Comparison of ENCODE assay signal across 28 cellular contexts in the genomic region with DNA sequence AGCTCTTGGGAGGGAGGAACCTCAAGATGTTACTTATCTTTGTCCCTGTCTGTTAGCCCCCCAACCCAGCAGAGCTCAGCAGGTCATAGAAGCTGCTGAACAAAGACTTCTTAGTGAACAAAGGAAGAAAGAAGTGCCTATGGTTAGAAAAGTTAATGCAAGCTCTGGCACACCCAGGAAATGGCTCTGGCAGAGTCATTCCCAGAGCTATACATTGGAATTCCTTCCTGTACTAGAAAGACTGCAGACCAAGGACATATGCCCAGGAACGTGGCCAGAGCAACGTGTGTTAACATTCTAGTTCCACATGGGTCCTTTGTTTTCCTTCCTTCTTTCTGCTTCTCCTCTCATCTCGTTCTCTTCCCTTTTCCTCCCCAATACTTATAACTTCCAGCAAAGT.
"Had no signal": no experiment of that assay in that cellular context is flagged by ENCODE, and none has a peak within 500 bp of the region (broad histone marks: within the 10 kb centered on the region; RNA-seq: fewer than 3 reads in every experiment).

No MANE protein-coding gene starts in this region.

- H3K27me3 ChIP-seq: gastrocnemius medialis, upper lobe of left lung had no signal

- FAIRE-seq: endometrium, islet of Langerhans, small intestine had no signal

- H3K27me3 Mint-ChIP-seq: activated CD4-positive, alpha-beta T cell treated with anti-CD3 and anti-CD28 coated beads, Interleukin-2, amount 10 ng/mL, durations not matched to agents 7 days and 5 days; activated CD8-positive, alpha-beta memory T cell treated with anti-CD3 and anti-CD28 coated beads, Interleukin-2, amount 10 ng/mL, durations not matched to agents 7 days and 5 days; activated CD8-positive, alpha-beta T cell treated with anti-CD3 and anti-CD28 coated beads for 36 hours; activated naive CD4-positive, alpha-beta T cell treated with anti-CD3 and anti-CD28 coated beads, Interleukin-2, amount 50 U/mL, for 24 hours; naive B cell; stimulated activated memory B cell treated with anti-CD40 and anti-IgM and Interleukin-4, amounts not matched to agents 10 μg/mL and 1 μg/mL and 100 μg/mL, for 72 hours; T-helper 17 cell had no signal

- H3K36me3 ChIP-seq: gastrocnemius medialis, thoracic aorta had no signal

- H3K9me3 ChIP-seq: gastrocnemius medialis, mucosa of descending colon, thoracic aorta, upper lobe of left lung had no signal

- H3K4me3 ChIP-seq: gastrocnemius medialis, mucosa of descending colon, thoracic aorta, upper lobe of left lung had no signal

- H3K4me3 Mint-ChIP-seq: activated CD4-positive, alpha-beta T cell treated with anti-CD3 and anti-CD28 coated beads, Interleukin-2, amount 10 ng/mL, durations not matched to agents 7 days and 5 days; activated CD8-positive, alpha-beta memory T cell treated with anti-CD3 and anti-CD28 coated beads, Interleukin-2, amount 10 ng/mL, durations not matched to agents 7 days and 5 days; activated CD8-positive, alpha-beta T cell treated with anti-CD3 and anti-CD28 coated beads for 36 hours; activated naive CD4-positive, alpha-beta T cell treated with anti-CD3 and anti-CD28 coated beads, Interleukin-2, amount 50 U/mL, for 24 hours; brain; dendritic cell treated with granulocyte-macrophage colony-stimulating factor and Interleukin-4, amounts not matched to agents 40 ng/mL and 50 ng/mL, for 4 days; naive B cell; stimulated activated memory B cell treated with anti-CD40 and anti-IgM and Interleukin-4, amounts not matched to agents 10 μg/mL and 1 μg/mL and 100 μg/mL, for 72 hours; T-helper 17 cell had no signal

- H3K4me1 Mint-ChIP-seq: activated naive CD4-positive, alpha-beta T cell treated with anti-CD3 and anti-CD28 coated beads, Interleukin-2, amount 50 U/mL, for 24 hours had no signal

- ATAC-seq: activated CD8-positive, alpha-beta memory T cell treated with anti-CD3 and anti-CD28 coated beads, Interleukin-2, amount 10 ng/mL, durations not matched to agents 7 days and 5 days; activated CD8-positive, alpha-beta T cell treated with anti-CD3 and anti-CD28 coated beads for 36 hours; esophagus mucosa; gastrocnemius medialis; mucosa of descending colon; sciatic nerve; stimulated activated memory B cell treated with anti-CD40 and anti-IgM and Interleukin-4, amounts not matched to agents 10 μg/mL and 1 μg/mL and 100 μg/mL, for 72 hours; T-helper 17 cell had no signal

- H3K27ac Mint-ChIP-seq: activated CD4-positive, alpha-beta T cell treated with anti-CD3 and anti-CD28 coated beads, Interleukin-2, amount 10 ng/mL, durations not matched to agents 7 days and 5 days; activated CD8-positive, alpha-beta memory T cell treated with anti-CD3 and anti-CD28 coated beads, Interleukin-2, amount 10 ng/mL, durations not matched to agents 7 days and 5 days; activated CD8-positive, alpha-beta T cell treated with anti-CD3 and anti-CD28 coated beads for 36 hours; activated naive CD4-positive, alpha-beta T cell treated with anti-CD3 and anti-CD28 coated beads, Interleukin-2, amount 50 U/mL, for 24 hours; dendritic cell treated with granulocyte-macrophage colony-stimulating factor and Interleukin-4, amounts not matched to agents 40 ng/mL and 50 ng/mL, for 4 days had no signal

- DNase-seq: activated CD4-positive, alpha-beta T cell treated with anti-CD3 and anti-CD28 coated beads, Interleukin-2, amount 10 ng/mL, durations not matched to agents 7 days and 5 days; activated CD4-positive, CD25-positive, alpha-beta regulatory T cell treated with anti-CD3 and anti-CD28 coated beads, Interleukin-2, amount 50 U/mL, for 72 hours; activated CD8-positive, alpha-beta memory T cell treated with anti-CD3 and anti-CD28 coated beads, Interleukin-2, amount 10 ng/mL, durations not matched to agents 7 days and 5 days; activated CD8-positive, alpha-beta T cell treated with anti-CD3 and anti-CD28 coated beads for 36 hours; activated gamma-delta T cell treated with Interleukin-2 at 50 U/mL for 16 hours; effector CD4-positive, alpha-beta T cell; gastrocnemius medialis; left cardiac atrium; mesendoderm; mucosa of descending colon; naive B cell; occipital lobe; posterior cingulate gyrus; small intestine; stimulated activated CD4-positive, alpha-beta T cell treated with anti-CD3 and anti-CD28 coated beads, Interleukin-15, amount 100 ng/mL, for 24 hours; SW 1271; T-helper 17 cell; upper lobe of left lung; WERI-Rb-1 had no signal

- H3K4me1 ChIP-seq: gastrocnemius medialis, upper lobe of left lung had no signal

- H3K27ac ChIP-seq: gastrocnemius medialis, thoracic aorta, upper lobe of left lung, WERI-Rb-1 had no signal

- H3K9me3 Mint-ChIP-seq: activated CD4-positive, alpha-beta T cell treated with anti-CD3 and anti-CD28 coated beads, Interleukin-2, amount 10 ng/mL, durations not matched to agents 7 days and 5 days; activated CD8-positive, alpha-beta T cell treated with anti-CD3 and anti-CD28 coated beads for 36 hours; activated naive CD4-positive, alpha-beta T cell treated with anti-CD3 and anti-CD28 coated beads, Interleukin-2, amount 50 U/mL, for 24 hours; stimulated activated memory B cell treated with anti-CD40 and anti-IgM and Interleukin-4, amounts not matched to agents 10 μg/mL and 1 μg/mL and 100 μg/mL, for 72 hours had no signal
